In genomic region chr5:7519564-7519963, GRCh38 we compare ENCODE assay signal across 19 cellular contexts.
DNase-seq lines count a peak whose midpoint lies in the region; ATAC-seq and TF ChIP-seq lines count a peak whose summit lies in the region.
"Had no signal": no experiment of that assay in that cellular context is flagged by ENCODE, and none has a peak within 500 bp of the region (broad histone marks: within the 10 kb centered on the region; RNA-seq: fewer than 3 reads in every experiment).

No MANE protein-coding gene starts in this region.

- intact Hi-C loops in activated CD4-positive, alpha-beta T cell treated with anti-CD3 and anti-CD28 coated beads for 36 hours (cut with DNase I, micrococcal nuclease) = no loop called here

- H3K27me3 Mint-ChIP-seq in WTC11 (ENCODE audit: low read depth) (no peaks in the 10 kb centered on the region), glutamatergic neuron (ENCODE audit: unreplicated experiment) (peaks cover 6% of the 10 kb centered on the region)
- H3K27me3 Mint-ChIP-seq in activated CD4-positive, alpha-beta T cell treated with anti-CD3 and anti-CD28 coated beads for 36 hours = no peaks in the 10 kb centered on the region
- H3K27me3 Mint-ChIP-seq: CD4-positive, alpha-beta memory T cell had no signal

- POLR2A ChIA-PET in WTC11 (lab: Charles Lee) = interaction anchor here (0.7 to 1.1 kb wide), 3 partner anchors 91 to 125 kb away, joined by 3 read pairs; partner anchors contain the start of gene ADCY2
- POLR2A ChIA-PET in activated CD4-positive, alpha-beta T cell treated with anti-CD3 and anti-CD28 coated beads for 36 hours (lab: Charles Lee) = no interaction called here

- H3K27ac Mint-ChIP-seq in WTC11 = peak overlapping the region; percentile 67
- peak overlapping the region; percentile 15 for H3K27ac Mint-ChIP-seq in glutamatergic neuron (ENCODE audit: unreplicated experiment)
- H3K27ac Mint-ChIP-seq in activated CD4-positive, alpha-beta T cell treated with anti-CD3 and anti-CD28 coated beads for 36 hours = no peak overlapping the region
- H3K27ac Mint-ChIP-seq: HFFc6 had no signal

- DNase-seq in WTC11 (ENCODE audit: low spot score) = no peak
- DNase-seq in glutamatergic neuron = no peak
- no peak for DNase-seq in amygdala (lab: John Stamatoyannopoulos, UW)
- no peak for DNase-seq in activated CD4-positive, alpha-beta T cell treated with anti-CD3 and anti-CD28 coated beads for 36 hours
- DNase-seq in GF-D8 (lab: John Stamatoyannopoulos, UW) = no peak
- DNase-seq: 8988T; ACHN; AML-193; BE2C; Calu3; CD4-positive, alpha-beta memory T cell; COR-L47; DND-41; GOT3; HFFc6 had no signal

- H3K27ac ChIP-seq in C4-2B = no peak overlapping the region
- H3K27ac ChIP-seq: A549; BLaER1 treated with 17β-estradiol and CSF1 and Interleukin-3, amounts not matched to agents 10 nM and 100 nM had no signal

- TF ChIP-seq CTCF in C4-2B (conservative IDR thresholded peaks at IDR 0.05) = peak; percentile 13
- no peak for TF ChIP-seq CTCF in WTC11 (IDR thresholded peaks at IDR 0.05)
- no peak for TF ChIP-seq CTCF in glutamatergic neuron (IDR thresholded peaks at IDR 0.05; ENCODE audit: partially characterized antibody, unreplicated experiment)

- peaks cover 55% of the 10 kb centered on the region for H3K4me1 Mint-ChIP-seq in WTC11
- H3K4me1 Mint-ChIP-seq in glutamatergic neuron (ENCODE audit: low read depth, unreplicated experiment) = peaks cover 35% of the 10 kb centered on the region
- no peaks in the 10 kb centered on the region for H3K4me1 Mint-ChIP-seq in activated CD4-positive, alpha-beta T cell treated with anti-CD3 and anti-CD28 coated beads for 36 hours
- H3K4me1 Mint-ChIP-seq: CD4-positive, alpha-beta memory T cell had no signal

- peaks cover 40% of the 10 kb centered on the region for H3K36me3 Mint-ChIP-seq in WTC11
- H3K36me3 Mint-ChIP-seq in glutamatergic neuron (ENCODE audit: unreplicated experiment) = no peaks in the 10 kb centered on the region
- no peaks in the 10 kb centered on the region for H3K36me3 Mint-ChIP-seq in activated CD4-positive, alpha-beta T cell treated with anti-CD3 and anti-CD28 coated beads for 36 hours (ENCODE audit: low read depth)
- H3K36me3 Mint-ChIP-seq: CD4-positive, alpha-beta memory T cell had no signal

- no peaks in the 10 kb centered on the region for H3K9me3 Mint-ChIP-seq in WTC11
- H3K9me3 Mint-ChIP-seq in glutamatergic neuron (ENCODE audit: unreplicated experiment) = no peaks in the 10 kb centered on the region
- H3K9me3 Mint-ChIP-seq in activated CD4-positive, alpha-beta T cell treated with anti-CD3 and anti-CD28 coated beads for 36 hours (ENCODE audit: low read depth) = no peaks in the 10 kb centered on the region

- no peak for ATAC-seq in WTC11
- ATAC-seq in activated CD4-positive, alpha-beta T cell treated with anti-CD3 and anti-CD28 coated beads for 36 hours = no peak
- ATAC-seq: A549, GM12878 had no signal

- H3K4me3 Mint-ChIP-seq in WTC11 (no peak overlapping the region), glutamatergic neuron (ENCODE audit: unreplicated experiment) (no peak overlapping the region)
- H3K4me3 Mint-ChIP-seq in activated CD4-positive, alpha-beta T cell treated with anti-CD3 and anti-CD28 coated beads for 36 hours = no peak overlapping the region
- H3K4me3 Mint-ChIP-seq: CD4-positive, alpha-beta memory T cell; HFFc6 had no signal

- CTCF ChIA-PET in WTC11 (lab: Charles Lee) = interaction anchor here (0.6 to 3.1 kb wide), 46 partner anchors 10 to 754 kb away, joined by 3 to 40 read pairs (median 4); partner anchors contain the start of gene ADCY2
- CTCF ChIA-PET in activated CD4-positive, alpha-beta T cell treated with anti-CD3 and anti-CD28 coated beads for 36 hours (lab: Charles Lee) = interaction anchor here (0.8 to 1.2 kb wide), 2 partner anchors 29 to 505 kb away, joined by 3 read pairs; no protein-coding TSS in a partner anchor

TF ChIP-seq in WTC11, 78 proteins besides CTCF, POLR2A, EP300 and RAD21 (continues in another document):
- TF ChIP-seq ZMAT4 (CRISPR knock-in tag; IDR thresholded peaks at IDR 0.05) = no peak
- TF ChIP-seq ZNF532 (CRISPR knock-in tag; IDR thresholded peaks at IDR 0.05; ENCODE audit: borderline replicate concordance) = no peak
- TF ChIP-seq FOXP4 (CRISPR knock-in tag; IDR thresholded peaks at IDR 0.05) = no peak
- no peak for TF ChIP-seq CREB1 (CRISPR knock-in tag; IDR thresholded peaks at IDR 0.05)
- TF ChIP-seq ZNF232 (CRISPR knock-in tag; IDR thresholded peaks at IDR 0.05) = no peak
- no peak for TF ChIP-seq ZNF263 (CRISPR knock-in tag; IDR thresholded peaks at IDR 0.05; ENCODE audit: low read depth)
- no peak for TF ChIP-seq RELA (CRISPR knock-in tag; IDR thresholded peaks at IDR 0.05; ENCODE audit: borderline replicate concordance)
- TF ChIP-seq NFYB (CRISPR knock-in tag; conservative IDR thresholded peaks at IDR 0.05; ENCODE audit: low read depth) = no peak
- no peak for TF ChIP-seq ZNF512 (CRISPR knock-in tag; IDR thresholded peaks at IDR 0.05; ENCODE audit: borderline replicate concordance)
- no peak for TF ChIP-seq OVOL2 (CRISPR knock-in tag; IDR thresholded peaks at IDR 0.05; ENCODE audit: borderline replicate concordance)
- TF ChIP-seq IRF2 (CRISPR knock-in tag; IDR thresholded peaks at IDR 0.05; ENCODE audit: borderline replicate concordance, low read depth) = no peak
- no peak for TF ChIP-seq NR2C2 (CRISPR knock-in tag; IDR thresholded peaks at IDR 0.05)
- TF ChIP-seq ZNF121 (CRISPR knock-in tag; IDR thresholded peaks at IDR 0.05) = no peak
- TF ChIP-seq NFE2L1 (CRISPR knock-in tag; IDR thresholded peaks at IDR 0.05) = no peak
- no peak for TF ChIP-seq FOXP1 (CRISPR knock-in tag; IDR thresholded peaks at IDR 0.05; ENCODE audit: borderline replicate concordance)
